Comparison of ENCODE assay signal across 11 cellular contexts in the genomic region with DNA sequence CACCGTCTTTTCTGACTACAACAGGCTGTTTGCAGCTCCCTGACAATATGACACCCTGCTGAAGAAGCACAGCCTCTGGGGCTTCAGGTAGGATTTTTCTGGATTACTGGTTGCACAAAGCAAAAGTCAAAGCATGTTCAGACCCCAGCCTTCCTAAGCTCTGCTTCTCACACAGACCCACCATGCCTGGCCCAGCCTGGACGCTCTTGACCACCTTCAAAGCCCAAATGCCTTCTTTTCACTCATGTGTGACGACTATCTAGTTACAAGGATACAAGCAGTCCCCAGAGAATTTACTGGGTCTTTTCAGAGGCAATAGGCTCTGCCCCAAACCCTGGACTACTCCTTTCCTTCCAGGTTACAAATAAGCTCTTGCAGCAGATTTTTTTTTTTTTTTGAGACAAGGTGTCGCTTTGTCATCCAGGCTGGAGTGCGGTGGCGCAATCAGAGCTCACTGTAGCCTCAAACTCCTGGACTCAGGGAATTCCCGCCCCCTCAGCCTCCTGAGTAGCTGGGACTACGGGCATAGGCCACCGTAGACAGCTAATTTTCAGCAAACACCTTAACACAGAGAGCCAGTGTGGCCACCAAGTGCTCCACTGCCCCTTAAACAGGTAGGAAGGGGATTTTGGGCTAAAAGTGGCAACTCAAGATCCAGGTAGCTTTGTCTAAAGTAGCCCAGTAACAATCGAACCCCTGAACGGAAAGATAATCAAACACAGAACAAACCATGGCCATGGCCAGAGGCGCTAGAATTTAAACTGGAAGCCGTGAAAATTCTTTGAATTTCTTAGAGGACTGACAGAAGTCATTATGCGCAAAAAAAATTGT. TPM values are rescaled to one million over a fixed set of nuclear protein-coding genes. Genes with fewer than 3 reads are reported as not detected.
DNase-seq lines count a peak whose midpoint lies in the region; ATAC-seq and TF ChIP-seq lines count a peak whose summit lies in the region.
"Had no signal": no experiment of that assay in that cellular context is flagged by ENCODE, and none has a peak within 500 bp of the region (broad histone marks: within the 10 kb centered on the region; RNA-seq: fewer than 3 reads in every experiment).

No MANE protein-coding gene starts in this region.

- ATAC-seq in HG02610 (IDR thresholded peaks at IDR 0.05; ENCODE audit: unreplicated experiment) = no peak
- ATAC-seq in activated naive CD8-positive, alpha-beta T cell treated with anti-CD3 and anti-CD28 coated beads, Interleukin-2, amount 50 U/mL, for 24 hours = no peak

- no peak overlapping the region for H2AFZ ChIP-seq in smooth muscle cell (ENCODE audit: low read depth)

- DNase-seq in NCI-H2107 (lab: John Stamatoyannopoulos, UW) (peak; percentile 11), MCF 10A (ENCODE audit: unreplicated experiment) (peak; percentile 75), kidney glomerular epithelial cell (lab: John Stamatoyannopoulos, UW) (peak; percentile 19), smooth muscle cell (lab: John Stamatoyannopoulos, UW; ENCODE audit: unreplicated experiment) (no peak), NCI-H1105 treated with DMSO at 0.1 percent for 48 hours (lab: John Stamatoyannopoulos, UW) (no peak), spleen (no peak)
- no peak for DNase-seq in activated naive CD8-positive, alpha-beta T cell treated with anti-CD3 and anti-CD28 coated beads, Interleukin-2, amount 50 U/mL, for 24 hours
- DNase-seq: activated effector memory CD4-positive, alpha-beta T cell treated with anti-CD3 and anti-CD28 coated beads, Interleukin-2, amount 50 U/mL, for 16 hours; Karpas-422; stimulated activated CD4-positive, alpha-beta T cell treated with anti-CD3 and anti-CD28 coated beads, Interleukin-15, amount 100 ng/mL, for 24 hours had no signal

- H3K9me3 Mint-ChIP-seq in MCF 10A (ENCODE audit: unreplicated experiment) = no peaks in the 10 kb centered on the region
- H3K9me3 Mint-ChIP-seq in activated naive CD8-positive, alpha-beta T cell treated with anti-CD3 and anti-CD28 coated beads, Interleukin-2, amount 50 U/mL, for 24 hours = no peaks in the 10 kb centered on the region

- CTCF ChIA-PET in MCF 10A (lab: Yijun Ruan, JAX) = interaction anchor here (0.6 to 1.5 kb wide), 2 partner anchors 27 to 82 kb away, joined by 5 read pairs; no protein-coding TSS in a partner anchor

- H3K36me3 Mint-ChIP-seq in MCF 10A (ENCODE audit: insufficient read depth, unreplicated experiment) = peaks cover 6% of the 10 kb centered on the region
- H3K36me3 Mint-ChIP-seq in activated naive CD8-positive, alpha-beta T cell treated with anti-CD3 and anti-CD28 coated beads, Interleukin-2, amount 50 U/mL, for 24 hours (ENCODE audit: low read depth) = peaks cover 2% of the 10 kb centered on the region

- H3K9me3 ChIP-seq in smooth muscle cell (replicated peaks; ENCODE audit: low read depth) = no peaks in the 10 kb centered on the region
- peaks cover 0 to 6% (median 0%) of the 10 kb centered on the region in 8 donors for H3K9me3 ChIP-seq in spleen

- H3K9ac ChIP-seq in smooth muscle cell (ENCODE audit: low read depth) = peak overlapping the region; percentile 59

- peak overlapping the region; percentile 25 for H3K4me3 ChIP-seq in smooth muscle cell
- H3K4me3 ChIP-seq in spleen = no peak overlapping the region

- no TSS peak for BruUV-seq in MCF 10A (replicated peaks; lab: Mats Ljungman, UMichigan)

- TF ChIP-seq POLR2A in spleen (IDR thresholded peaks at IDR 0.05) = no peak

- H3K79me2 ChIP-seq in smooth muscle cell (ENCODE audit: low read depth) = peaks cover 51% of the 10 kb centered on the region

- POLR2A ChIA-PET in MCF 10A (lab: Yijun Ruan, JAX) = interaction anchor here (0.6 to 2.3 kb wide), 8 partner anchors 11 to 242 kb away, joined by 3 to 7 read pairs (median 4); partner anchors contain the start of gene SVIL

- peaks cover 31% of the 10 kb centered on the region for H3F3A ChIP-seq in smooth muscle cell (ENCODE audit: low read depth)

- 45% methylated on average over 14 of the region's 14 CpGs for WGBS in smooth muscle cell (ENCODE audit: low lambda C conversion rate)
- WGBS in spleen, 5 donors = 81 to 90% (median 89%) methylated on average over 14 of the region's 14 CpGs

- peaks cover 29% of the 10 kb centered on the region for H3K4me1 Mint-ChIP-seq in MCF 10A (ENCODE audit: insufficient read depth, unreplicated experiment)
- peaks cover 1% of the 10 kb centered on the region for H3K4me1 Mint-ChIP-seq in activated naive CD8-positive, alpha-beta T cell treated with anti-CD3 and anti-CD28 coated beads, Interleukin-2, amount 50 U/mL, for 24 hours

- peak overlapping the region; percentile 68 for H3K4me2 ChIP-seq in smooth muscle cell

- TF ChIP-seq CTCF in MCF 10A (IDR thresholded peaks at IDR 0.05; ENCODE audit: unreplicated experiment) = no peak
- no peak for TF ChIP-seq CTCF in smooth muscle cell (IDR thresholded peaks at IDR 0.05; ENCODE audit: borderline replicate concordance, insufficient read depth, poor library complexity, severe bottlenecking)
- TF ChIP-seq CTCF in spleen (IDR thresholded peaks at IDR 0.05 in 8 of 11, conservative IDR thresholded peaks at IDR 0.05 in 3 of 11) = no peak

- H3K27ac ChIP-seq in smooth muscle cell (ENCODE audit: low read depth) (peak overlapping the region; percentile 87), spleen (no peak overlapping the region)

- intact Hi-C loops in MCF 10A (cut with micrococcal nuclease) (no loop called here), spleen (cut with DNase I; ENCODE audit: low total_unique reads) (no loop called here)

- H3K36me3 ChIP-seq in smooth muscle cell (ENCODE audit: low read depth) (no peaks in the 10 kb centered on the region), spleen (no peaks in the 10 kb centered on the region)

- peaks cover 28% of the 10 kb centered on the region for H3K4me1 ChIP-seq in smooth muscle cell (ENCODE audit: low read depth)
- no peaks in the 10 kb centered on the region for H3K4me1 ChIP-seq in spleen

- peak overlapping the region; percentile 89 for H3K27ac Mint-ChIP-seq in MCF 10A (ENCODE audit: low read depth, unreplicated experiment)
- no peak overlapping the region for H3K27ac Mint-ChIP-seq in activated naive CD8-positive, alpha-beta T cell treated with anti-CD3 and anti-CD28 coated beads, Interleukin-2, amount 50 U/mL, for 24 hours

- no peaks in the 10 kb centered on the region for H3K27me3 Mint-ChIP-seq in MCF 10A (ENCODE audit: insufficient read depth, unreplicated experiment)
- H3K27me3 Mint-ChIP-seq in activated naive CD8-positive, alpha-beta T cell treated with anti-CD3 and anti-CD28 coated beads, Interleukin-2, amount 50 U/mL, for 24 hours = no peaks in the 10 kb centered on the region

- no peaks in the 10 kb centered on the region for H3K27me3 ChIP-seq in smooth muscle cell (ENCODE audit: low read depth)
- H3K27me3 ChIP-seq in spleen (replicated peaks in 1 of 7) = no peaks in the 10 kb centered on the region

- peaks cover 48% of the 10 kb centered on the region for H4K20me1 ChIP-seq in smooth muscle cell (ENCODE audit: low read depth)

- no peak overlapping the region for H3K4me3 Mint-ChIP-seq in MCF 10A (ENCODE audit: unreplicated experiment)
- H3K4me3 Mint-ChIP-seq in activated naive CD8-positive, alpha-beta T cell treated with anti-CD3 and anti-CD28 coated beads, Interleukin-2, amount 50 U/mL, for 24 hours = no peak overlapping the region

RNA-seq across cellular contexts. Expression of gene SVIL, which starts 16.2 kb away (rescaled TPM):
- total RNA-seq in MCF 10A (2022) (43.3 and 51.9 TPM in 2 replicates), smooth muscle cell (28.5 and 32.5 TPM in 2 replicates), spleen (10 to 100 TPM; 13.6 to 65.3 (median 24.3) TPM)
- polyA plus RNA-seq in smooth muscle cell (33.0 and 59.4 TPM in 2 replicates), spleen (1 to 10 TPM; 1.4 to 2.3 (median 1.6) TPM)

Comparison
In these comparisons a context has a peak if more than half of its experiments do, and no peak if none do; other contexts are left out.
1. DNase-seq: peak in NCI-H2107 (single experiment), MCF 10A (single experiment) and kidney glomerular epithelial cell (single experiment); none in smooth muscle cell (single experiment), NCI-H1105 treated with DMSO at 0.1 percent for 48 hours (single experiment), activated naive CD8-positive, alpha-beta T cell treated with anti-CD3 and anti-CD28 coated beads, Interleukin-2, amount 50 U/mL, for 24 hours (single experiment) and spleen (single experiment).